Comparison of ENCODE assay signal across 28 cellular contexts in genomic region chr20:54559890-54560289, GRCh38.
"Had no signal": no experiment of that assay in that cellular context is flagged by ENCODE, and none has a peak within 500 bp of the region (broad histone marks: within the 10 kb centered on the region; RNA-seq: fewer than 3 reads in every experiment).

No MANE protein-coding gene starts in this region.

- H3K4me2 ChIP-seq: neural progenitor cell had no signal

- H3K4me1 ChIP-seq: parathyroid adenoma, psoas muscle, right lobe of liver, sigmoid colon, stomach, thyroid gland, tibial nerve, upper lobe of left lung, vagina had no signal

- H3K27ac ChIP-seq: neural progenitor cell, ovary, parathyroid adenoma, psoas muscle, right lobe of liver, sigmoid colon, stomach, thyroid gland, tibial nerve, upper lobe of left lung, vagina had no signal

- H3K4me3 ChIP-seq: neural progenitor cell, ovary, psoas muscle, right lobe of liver, sigmoid colon, stomach, thyroid gland, tibial nerve, upper lobe of left lung, vagina had no signal

- H3K36me3 Mint-ChIP-seq: natural killer cell; stimulated activated naive B cell treated with anti-CD40 and anti-IgM and Interleukin-4, amounts not matched to agents 10 μg/mL and 1 μg/mL and 100 μg/mL, for 72 hours had no signal

- H3K4me3 Mint-ChIP-seq: natural killer cell; nephron; neural progenitor cell; stimulated activated effector memory CD8-positive, alpha-beta T cell treated with anti-CD3 and anti-CD28 coated beads, Interleukin-12 subunit alpha, Interleukin-12 subunit beta, amount 100 ng/mL, for 72 hours; stimulated activated naive B cell treated with anti-CD40 and anti-IgM and Interleukin-4, amounts not matched to agents 10 μg/mL and 1 μg/mL and 100 μg/mL, for 72 hours; stimulated activated naive CD8-positive, alpha-beta T cell treated with anti-CD3 and anti-CD28 coated beads, Interleukin-15, Interleukin-2, amounts not matched to agents 100 ng/mL and 50 ng/mL, for 24 hours had no signal

- H3K9ac ChIP-seq: neural progenitor cell, parathyroid adenoma had no signal

- H2AFZ ChIP-seq: neural progenitor cell, parathyroid adenoma had no signal

- H3K9me3 Mint-ChIP-seq: nephron had no signal

- H3K27me3 Mint-ChIP-seq: progenitor cell of endocrine pancreas; stimulated activated naive CD8-positive, alpha-beta T cell treated with anti-CD3 and anti-CD28 coated beads, Interleukin-15, Interleukin-2, amounts not matched to agents 100 ng/mL and 50 ng/mL, for 24 hours had no signal

- DNase-seq: natural killer cell; occipital lobe; ovary; posterior cingulate gyrus; psoas muscle; right cardiac atrium; right lobe of liver; sigmoid colon; small intestine; stimulated activated CD4-positive, alpha-beta T cell treated with anti-CD3 and anti-CD28 coated beads, Interleukin-15, amount 100 ng/mL, for 24 hours; stimulated activated CD4-positive, alpha-beta T cell treated with anti-CD3 and anti-CD28 coated beads, Interleukin-2, amount 100 ng/mL, for 24 hours; stimulated activated CD4-positive, alpha-beta T cell treated with anti-CD3 and anti-CD28 coated beads, Interleukin-2, amount 100 ng/mL, for 48 hours; stimulated activated CD4-positive, alpha-beta T cell treated with anti-CD3 and anti-CD28 coated beads, Interleukin-4, amount 100 ng/mL, for 24 hours; stimulated activated naive B cell treated with anti-CD40 and anti-IgM and Interleukin-4, amounts not matched to agents 10 μg/mL and 1 μg/mL and 100 μg/mL, for 72 hours; stimulated activated naive CD4-positive, alpha-beta T cell treated with Interleukin-2 at 50 U/mL for 16 hours; stomach; thyroid gland; trophoblast cell; upper lobe of left lung had no signal

- ATAC-seq: natural killer cell; psoas muscle; right lobe of liver; stimulated activated effector memory CD8-positive, alpha-beta T cell treated with anti-CD3 and anti-CD28 coated beads, Interleukin-12 subunit alpha, Interleukin-12 subunit beta, amount 100 ng/mL, for 72 hours; stimulated activated naive B cell treated with anti-CD40 and anti-IgM and Interleukin-4, amounts not matched to agents 10 μg/mL and 1 μg/mL and 100 μg/mL, for 72 hours had no signal

- H3K27ac Mint-ChIP-seq: natural killer cell; nephron; neural progenitor cell; progenitor cell of endocrine pancreas; stimulated activated effector memory CD8-positive, alpha-beta T cell treated with anti-CD3 and anti-CD28 coated beads, Interleukin-12 subunit alpha, Interleukin-12 subunit beta, amount 100 ng/mL, for 72 hours; stimulated activated naive B cell treated with anti-CD40 and anti-IgM and Interleukin-4, amounts not matched to agents 10 μg/mL and 1 μg/mL and 100 μg/mL, for 72 hours; stimulated activated naive CD8-positive, alpha-beta T cell treated with anti-CD3 and anti-CD28 coated beads, Interleukin-15, Interleukin-2, amounts not matched to agents 100 ng/mL and 50 ng/mL, for 24 hours had no signal

- H3K4me1 Mint-ChIP-seq: natural killer cell; stimulated activated effector memory CD8-positive, alpha-beta T cell treated with anti-CD3 and anti-CD28 coated beads, Interleukin-12 subunit alpha, Interleukin-12 subunit beta, amount 100 ng/mL, for 72 hours; stimulated activated naive B cell treated with anti-CD40 and anti-IgM and Interleukin-4, amounts not matched to agents 10 μg/mL and 1 μg/mL and 100 μg/mL, for 72 hours had no signal

- FAIRE-seq: small intestine had no signal

- H3K27me3 ChIP-seq: neural progenitor cell, ovary, right lobe of liver, sigmoid colon, stomach, thyroid gland, tibial nerve, upper lobe of left lung, vagina had no signal

- H3K9me3 ChIP-seq: ovary, psoas muscle, right lobe of liver, sigmoid colon, stomach, thoracic aorta, thyroid gland, tibial nerve, upper lobe of left lung, vagina had no signal

- H3K36me3 ChIP-seq: neural progenitor cell, ovary, right lobe of liver, sigmoid colon, stomach, thoracic aorta, thyroid gland, upper lobe of left lung, vagina had no signal

- H3K79me2 ChIP-seq: parathyroid adenoma had no signal
